ENCODE assay signal across 1 cellular context in genomic region chr12:57215668-57216013, GRCh38.
TF ChIP-seq lines count a peak whose summit lies in the region.

No MANE protein-coding gene starts in this region.

TF ChIP-seq in neural cell, 6 proteins besides CTCF, POLR2A, EP300 and RAD21 (continued from another document):
- TF ChIP-seq, protein P1, sequence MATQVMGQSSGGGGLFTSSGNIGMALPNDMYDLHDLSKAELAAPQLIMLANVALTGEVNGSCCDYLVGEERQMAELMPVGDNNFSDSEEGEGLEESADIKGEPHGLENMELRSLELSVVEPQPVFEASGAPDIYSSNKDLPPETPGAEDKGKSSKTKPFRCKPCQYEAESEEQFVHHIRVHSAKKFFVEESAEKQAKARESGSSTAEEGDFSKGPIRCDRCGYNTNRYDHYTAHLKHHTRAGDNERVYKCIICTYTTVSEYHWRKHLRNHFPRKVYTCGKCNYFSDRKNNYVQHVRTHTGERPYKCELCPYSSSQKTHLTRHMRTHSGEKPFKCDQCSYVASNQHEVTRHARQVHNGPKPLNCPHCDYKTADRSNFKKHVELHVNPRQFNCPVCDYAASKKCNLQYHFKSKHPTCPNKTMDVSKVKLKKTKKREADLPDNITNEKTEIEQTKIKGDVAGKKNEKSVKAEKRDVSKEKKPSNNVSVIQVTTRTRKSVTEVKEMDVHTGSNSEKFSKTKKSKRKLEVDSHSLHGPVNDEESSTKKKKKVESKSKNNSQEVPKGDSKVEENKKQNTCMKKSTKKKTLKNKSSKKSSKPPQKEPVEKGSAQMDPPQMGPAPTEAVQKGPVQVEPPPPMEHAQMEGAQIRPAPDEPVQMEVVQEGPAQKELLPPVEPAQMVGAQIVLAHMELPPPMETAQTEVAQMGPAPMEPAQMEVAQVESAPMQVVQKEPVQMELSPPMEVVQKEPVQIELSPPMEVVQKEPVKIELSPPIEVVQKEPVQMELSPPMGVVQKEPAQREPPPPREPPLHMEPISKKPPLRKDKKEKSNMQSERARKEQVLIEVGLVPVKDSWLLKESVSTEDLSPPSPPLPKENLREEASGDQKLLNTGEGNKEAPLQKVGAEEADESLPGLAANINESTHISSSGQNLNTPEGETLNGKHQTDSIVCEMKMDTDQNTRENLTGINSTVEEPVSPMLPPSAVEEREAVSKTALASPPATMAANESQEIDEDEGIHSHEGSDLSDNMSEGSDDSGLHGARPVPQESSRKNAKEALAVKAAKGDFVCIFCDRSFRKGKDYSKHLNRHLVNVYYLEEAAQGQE (IDR thresholded peaks at IDR 0.05; ENCODE audit: borderline replicate concordance), result no peak
- TF ChIP-seq EZH2 (IDR thresholded peaks at IDR 0.05; ENCODE audit: borderline replicate concordance, insufficient read depth, low read length, poor library complexity, severe bottlenecking) (no peak), SMC3 (conservative IDR thresholded peaks at IDR 0.05; ENCODE audit: poor library complexity) (no peak)
